ENCODE assay signal across 8 cellular contexts in the genomic region with DNA sequence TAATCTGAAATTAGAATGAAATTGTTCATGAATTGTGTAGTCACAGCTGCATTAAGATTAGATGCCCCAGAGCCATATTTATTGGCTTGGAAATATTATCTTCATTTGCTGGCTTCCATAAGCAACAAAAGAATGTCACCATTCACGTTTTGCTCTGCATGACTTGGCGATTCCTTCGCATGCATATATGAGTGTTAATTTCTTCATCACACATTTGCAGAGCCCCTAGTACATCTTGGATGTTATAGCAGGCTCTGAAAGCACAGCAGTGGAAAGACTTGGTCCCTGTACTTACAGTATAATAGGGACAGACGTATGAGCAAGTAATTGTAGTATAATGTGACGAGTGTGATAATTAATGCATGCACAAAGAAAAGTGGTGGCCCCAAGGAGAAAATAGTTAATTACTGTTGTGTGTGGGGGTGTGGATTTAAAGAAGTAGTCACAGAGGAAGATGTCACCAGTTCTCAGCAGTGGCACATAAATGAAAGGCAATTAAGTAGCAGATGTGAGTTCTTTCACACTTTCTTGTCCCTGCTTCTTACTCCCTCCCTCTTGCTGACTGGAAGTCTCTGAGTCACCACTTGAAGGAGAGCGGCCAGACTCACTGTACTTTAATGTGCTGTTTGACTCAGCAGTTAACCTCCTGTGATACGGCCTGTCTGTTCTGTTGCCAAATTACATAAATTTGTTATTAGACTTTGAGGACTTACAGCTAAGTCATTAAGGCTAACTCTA. TPM values are rescaled to one million over a fixed set of nuclear protein-coding genes. Genes with fewer than 3 reads are reported as not detected.
A peak's percentile ranks its signal among the peaks of the same experiment; 100 is the strongest.
DNase-seq lines count a peak whose midpoint lies in the region; FAIRE-seq and TF ChIP-seq lines count a peak whose summit lies in the region.

No MANE protein-coding gene starts in this region.

- H3K27ac Mint-ChIP-seq in activated CD4-positive, alpha-beta T cell treated with anti-CD3 and anti-CD28 coated beads, Interleukin-2, amount 10 ng/mL, durations not matched to agents 24 days and 14 days = peak overlapping the region; percentile 39
- no peak overlapping the region for H3K27ac Mint-ChIP-seq in nephron progenitor cell

- peaks cover 26% of the 10 kb centered on the region for H3K4me1 Mint-ChIP-seq in activated CD4-positive, alpha-beta T cell treated with anti-CD3 and anti-CD28 coated beads, Interleukin-2, amount 10 ng/mL, durations not matched to agents 24 days and 14 days
- peaks cover 53% of the 10 kb centered on the region for H3K4me1 Mint-ChIP-seq in nephron progenitor cell

- no peak for FAIRE-seq in GM19239 (lab: Jason Lieb, UNC)

- TF ChIP-seq CTCF in nephron progenitor cell (IDR thresholded peaks at IDR 0.05) = no peak

- peak; percentile 72 for DNase-seq in AG08396 (ENCODE audit: low spot score)
- peak; percentile 86 for DNase-seq in HT-29 (ENCODE audit: low spot score)
- DNase-seq in activated CD4-positive, alpha-beta T cell treated with anti-CD3 and anti-CD28 coated beads, Interleukin-2, amount 10 ng/mL, durations not matched to agents 24 days and 14 days = peak; percentile 75
- DNase-seq in foreskin melanocyte = peak; percentile 66
- peak in 2 of 3 experiments; percentile 16 to 26 for DNase-seq in stimulated activated CD4-positive, alpha-beta T cell treated with anti-CD3 and anti-CD28 coated beads, TNF-alpha, amount 100 ng/mL, for 24 hours (ENCODE audit: low read depth in 3 of 3)
- no peak for DNase-seq in ecto neural progenitor cell (ENCODE audit: low spot score)
- no peak for DNase-seq in GM19239 (ENCODE audit: insufficient read length, low spot score)
- DNase-seq in nephron progenitor cell = no peak

- no peaks in the 10 kb centered on the region for H3K36me3 Mint-ChIP-seq in activated CD4-positive, alpha-beta T cell treated with anti-CD3 and anti-CD28 coated beads, Interleukin-2, amount 10 ng/mL, durations not matched to agents 24 days and 14 days (ENCODE audit: low read depth)
- H3K36me3 Mint-ChIP-seq in nephron progenitor cell (ENCODE audit: low read depth) = no peaks in the 10 kb centered on the region

- intact Hi-C loops in activated CD4-positive, alpha-beta T cell treated with anti-CD3 and anti-CD28 coated beads, Interleukin-2, amount 10 ng/mL, durations not matched to agents 24 days and 14 days (cut with micrococcal nuclease) = loop anchor here (1.0 to 2.0 kb wide), 2 partner anchors 12 to 32 kb away; no protein-coding TSS in a partner anchor

- peaks cover 16% of the 10 kb centered on the region for H3K27me3 Mint-ChIP-seq in activated CD4-positive, alpha-beta T cell treated with anti-CD3 and anti-CD28 coated beads, Interleukin-2, amount 10 ng/mL, durations not matched to agents 24 days and 14 days
- H3K27me3 Mint-ChIP-seq in nephron progenitor cell (ENCODE audit: low read depth, poor library complexity) = peaks cover 8% of the 10 kb centered on the region

- H3K9me3 Mint-ChIP-seq in activated CD4-positive, alpha-beta T cell treated with anti-CD3 and anti-CD28 coated beads, Interleukin-2, amount 10 ng/mL, durations not matched to agents 24 days and 14 days = no peaks in the 10 kb centered on the region
- no peaks in the 10 kb centered on the region for H3K9me3 Mint-ChIP-seq in nephron progenitor cell

- H3K4me3 Mint-ChIP-seq in activated CD4-positive, alpha-beta T cell treated with anti-CD3 and anti-CD28 coated beads, Interleukin-2, amount 10 ng/mL, durations not matched to agents 24 days and 14 days = no peak overlapping the region
- no peak overlapping the region for H3K4me3 Mint-ChIP-seq in nephron progenitor cell

RNA-seq across cellular contexts. Expression of gene S100A10, which starts 21.0 kb away (rescaled TPM):
- total RNA-seq in HT-29 (2014; rRNA removed; shearing (Covaris generic)) = 279 and 305 TPM in 2 replicates
- total RNA-seq in activated CD4-positive, alpha-beta T cell treated with anti-CD3 and anti-CD28 coated beads, Interleukin-2, amount 10 ng/mL, durations not matched to agents 24 days and 14 days = 103 and 107 TPM in 2 replicates

Comparison
In these comparisons a context has a peak if more than half of its experiments do, and no peak if none do; other contexts are left out.
1. DNase-seq: peak in AG08396 (single experiment), HT-29 (single experiment), activated CD4-positive, alpha-beta T cell treated with anti-CD3 and anti-CD28 coated beads, Interleukin-2, amount 10 ng/mL, durations not matched to agents 24 days and 14 days (single experiment), foreskin melanocyte (single experiment) and stimulated activated CD4-positive, alpha-beta T cell treated with anti-CD3 and anti-CD28 coated beads, TNF-alpha, amount 100 ng/mL, for 24 hours (2 of 3); none in ecto neural progenitor cell (single experiment), GM19239 (single experiment) and nephron progenitor cell (single experiment).